ENCODE assay signal across 29 cellular contexts in the genomic region with DNA sequence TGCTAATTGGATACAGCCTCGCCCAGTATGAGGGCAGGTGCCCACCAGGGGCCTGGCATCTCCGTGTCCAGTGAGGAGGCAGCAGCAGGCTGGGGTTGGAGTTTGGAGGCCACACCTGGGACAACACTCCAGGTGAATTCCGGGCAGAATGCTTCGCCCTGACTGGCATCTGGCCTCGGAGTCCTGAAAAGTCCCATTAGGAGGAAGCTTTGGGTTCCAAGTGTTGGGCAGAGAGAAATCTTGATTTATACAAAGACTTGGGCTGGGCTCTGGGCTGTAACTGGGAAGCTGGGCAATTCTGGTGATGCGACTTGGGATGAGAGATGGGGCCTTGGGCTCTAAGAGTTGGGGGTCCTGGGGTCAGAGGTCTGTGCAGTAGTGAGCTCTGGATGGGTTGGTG. TPM values are rescaled to one million over a fixed set of nuclear protein-coding genes. Genes with fewer than 3 reads are reported as not detected.
"Had no signal": no experiment of that assay in that cellular context is flagged by ENCODE, and none has a peak within 500 bp of the region (broad histone marks: within the 10 kb centered on the region; RNA-seq: fewer than 3 reads in every experiment).

No MANE protein-coding gene starts in this region.

- H3K4me3 ChIP-seq: SJSA1 had no signal

- H3K4me3 Mint-ChIP-seq: activated CD4-positive, alpha-beta T cell treated with anti-CD3 and anti-CD28 coated beads, Interleukin-2, amount 10 ng/mL, durations not matched to agents 24 days and 14 days; activated CD8-positive, alpha-beta T cell treated with anti-CD3 and anti-CD28 coated beads for 36 hours; activated naive CD8-positive, alpha-beta T cell treated with anti-CD3 and anti-CD28 coated beads for 36 hours; activated T-cell treated with anti-CD3 and anti-CD28 coated beads, Interleukin-2, amount 50 U/mL, for 72 hours; activated T-helper 17 cell treated with anti-CD3 and anti-CD28 coated beads, Interleukin-2, amount 50 U/mL, for 72 hours; T-helper 1 cell treated with Interleukin-12 subunit alpha and Interleukin-12 subunit beta and Interleukin-4 antibody, amounts not matched to agents 30 μg/mL and 1 μg/mL, for 36 hours; T-helper 2 cell treated with Interferon-gamma antibody and Interleukin-4, amounts not matched to agents 5 μg/mL and 100 μg/mL, for 36 hours had no signal

- H3K27ac Mint-ChIP-seq: activated CD4-positive, alpha-beta T cell treated with anti-CD3 and anti-CD28 coated beads, Interleukin-2, amount 10 ng/mL, durations not matched to agents 24 days and 14 days; activated CD8-positive, alpha-beta T cell treated with anti-CD3 and anti-CD28 coated beads for 36 hours; activated naive CD8-positive, alpha-beta T cell treated with anti-CD3 and anti-CD28 coated beads for 36 hours; activated T-cell treated with anti-CD3 and anti-CD28 coated beads, Interleukin-2, amount 50 U/mL, for 72 hours; activated T-helper 17 cell treated with anti-CD3 and anti-CD28 coated beads, Interleukin-2, amount 50 U/mL, for 72 hours; T-helper 1 cell treated with Interleukin-12 subunit alpha and Interleukin-12 subunit beta and Interleukin-4 antibody, amounts not matched to agents 30 μg/mL and 1 μg/mL, for 36 hours; T-helper 2 cell treated with Interferon-gamma antibody and Interleukin-4, amounts not matched to agents 5 μg/mL and 100 μg/mL, for 36 hours had no signal

- DNase-seq: activated CD4-positive, alpha-beta T cell treated with anti-CD3 and anti-CD28 coated beads, Interleukin-2, amount 10 ng/mL, durations not matched to agents 24 days and 14 days; activated CD4-positive, alpha-beta T cell treated with anti-CD3 and anti-CD28 coated beads, Interleukin-2, amount 50 U/mL, for 4 hours; activated CD8-positive, alpha-beta T cell treated with anti-CD3 and anti-CD28 coated beads for 36 hours; activated naive CD4-positive, alpha-beta T cell; activated naive CD4-positive, alpha-beta T cell treated with anti-CD3 and anti-CD28 coated beads, Interleukin-2, amount 50 U/mL, for 16 hours; activated naive CD8-positive, alpha-beta T cell treated with anti-CD3 and anti-CD28 coated beads for 36 hours; activated T-cell treated with anti-CD3 and anti-CD28 coated beads, Interleukin-2, amount 50 U/mL, for 1 hour; activated T-cell treated with anti-CD3 and anti-CD28 coated beads, Interleukin-2, amount 50 U/mL, for 72 hours; amniotic stem cell; aorta; brain microvascular endothelial cell; MM.1S; MV-4-11; NCI-H1092; NCI-H1436 treated with DMSO at 0.1 percent for 48 hours; NCI-H1694 treated with DMSO at 0.1 percent for 48 hours; NCI-H2029; NCI-H345; NCI-H524 treated with DMSO at 0.1 percent for 48 hours; SHP77; SK-N-SH had no signal

- ATAC-seq: activated CD8-positive, alpha-beta T cell treated with anti-CD3 and anti-CD28 coated beads for 36 hours; activated T-cell treated with anti-CD3 and anti-CD28 coated beads, Interleukin-2, amount 50 U/mL, for 72 hours; activated T-helper 17 cell treated with anti-CD3 and anti-CD28 coated beads, Interleukin-2, amount 50 U/mL, for 72 hours; Panc1 had no signal

- H3K27me3 ChIP-seq: brain microvascular endothelial cell had no signal

- H3K9me3 ChIP-seq: SK-N-SH had no signal

- H3K9ac ChIP-seq: KMS-11, SK-N-SH had no signal

- H3K9me3 Mint-ChIP-seq: activated CD4-positive, alpha-beta T cell treated with anti-CD3 and anti-CD28 coated beads, Interleukin-2, amount 10 ng/mL, durations not matched to agents 24 days and 14 days; activated CD8-positive, alpha-beta T cell treated with anti-CD3 and anti-CD28 coated beads for 36 hours; activated naive CD8-positive, alpha-beta T cell treated with anti-CD3 and anti-CD28 coated beads for 36 hours; activated T-cell treated with anti-CD3 and anti-CD28 coated beads, Interleukin-2, amount 50 U/mL, for 72 hours; activated T-helper 17 cell treated with anti-CD3 and anti-CD28 coated beads, Interleukin-2, amount 50 U/mL, for 72 hours; T-helper 1 cell treated with Interleukin-12 subunit alpha and Interleukin-12 subunit beta and Interleukin-4 antibody, amounts not matched to agents 30 μg/mL and 1 μg/mL, for 36 hours; T-helper 2 cell treated with Interferon-gamma antibody and Interleukin-4, amounts not matched to agents 5 μg/mL and 100 μg/mL, for 36 hours had no signal

- H3K36me3 Mint-ChIP-seq: activated naive CD8-positive, alpha-beta T cell treated with anti-CD3 and anti-CD28 coated beads for 36 hours had no signal

- H3K4me2 ChIP-seq: KMS-11, SK-N-SH had no signal

- H3K4me1 Mint-ChIP-seq: activated CD4-positive, alpha-beta T cell treated with anti-CD3 and anti-CD28 coated beads, Interleukin-2, amount 10 ng/mL, durations not matched to agents 24 days and 14 days; activated naive CD8-positive, alpha-beta T cell treated with anti-CD3 and anti-CD28 coated beads for 36 hours; activated T-helper 17 cell treated with anti-CD3 and anti-CD28 coated beads, Interleukin-2, amount 50 U/mL, for 72 hours had no signal

- H3K4me1 ChIP-seq: SJSA1 had no signal

- H3K36me3 ChIP-seq: brain microvascular endothelial cell, SJSA1 had no signal

- H3K27ac ChIP-seq: brain microvascular endothelial cell, KMS-11, SJSA1 had no signal

RNA-seq across cellular contexts. Expression of a gene that starts 48.1 kb away (rescaled TPM):
- total RNA-seq: activated CD8-positive, alpha-beta T cell treated with anti-CD3 and anti-CD28 coated beads for 36 hours; LHCN-M2; RPMI7951; SJSA1 had no signal
- polyA plus RNA-seq: SK-N-SH had no signal
